In the genomic region with DNA sequence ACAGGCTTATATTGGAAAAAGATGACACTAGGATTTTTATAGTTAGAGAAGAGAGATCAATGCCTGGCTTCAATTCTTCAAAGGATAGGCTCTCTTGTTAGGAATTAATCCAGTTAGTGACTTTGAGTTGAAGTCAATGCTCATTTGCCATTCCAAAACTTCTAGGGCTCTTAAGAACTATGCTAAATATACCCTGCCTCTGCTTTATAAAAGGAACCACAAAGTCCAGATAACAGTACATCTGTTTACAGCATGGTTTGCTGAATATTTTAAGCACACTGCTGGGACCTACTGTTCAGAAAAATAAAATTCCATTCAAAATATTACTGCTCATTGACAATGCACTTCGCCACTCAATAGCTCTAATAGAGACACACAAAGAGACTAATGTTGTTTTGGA, we compare ENCODE assay signal across 15 cellular contexts.
DNase-seq lines count a peak whose midpoint lies in the region; ATAC-seq and TF ChIP-seq lines count a peak whose summit lies in the region.
"Had no signal": no experiment of that assay in that cellular context is flagged by ENCODE, and none has a peak within 500 bp of the region (broad histone marks: within the 10 kb centered on the region; RNA-seq: fewer than 3 reads in every experiment).

No MANE protein-coding gene starts in this region.

- in situ Hi-C loops in IMR-90 (cut with MboI; ENCODE audit: low sequenced_read_pairs) = no loop called here

- dilution Hi-C loops in IMR-90 (cut with HindIII; ENCODE audit: low sequenced_read_pairs, unreplicated experiment) = no loop called here

- no peak overlapping the region for H3K56ac ChIP-seq in IMR-90 (ENCODE audit: extremely low read depth, insufficient read depth, low read length)

- no peaks in the 10 kb centered on the region for H3K4me1 ChIP-seq in heart right ventricle
- no peaks in the 10 kb centered on the region for H3K4me1 ChIP-seq in IMR-90 (ENCODE audit: control insufficient read depth, insufficient read depth, low read length)

- no TSS peak for BruUV-seq in IMR-90 (replicated peaks; lab: Mats Ljungman, UMichigan)

- H3K9ac ChIP-seq in IMR-90 (ENCODE audit: low read depth, low read length) = no peak overlapping the region

- H3K36me3 ChIP-seq in heart right ventricle (no peaks in the 10 kb centered on the region), IMR-90 (ENCODE audit: control insufficient read depth, insufficient read depth, low read length) (no peaks in the 10 kb centered on the region)

- TF ChIP-seq CTCF in heart right ventricle (IDR thresholded peaks at IDR 0.05) = no peak
- no peak for TF ChIP-seq CTCF in IMR-90 (conservative IDR thresholded peaks at IDR 0.05; ENCODE audit: low read depth, low read length)
- TF ChIP-seq CTCF in fibroblast of villous mesenchyme (IDR thresholded peaks at IDR 0.05; ENCODE audit: insufficient read depth, low read depth, low read length) = no peak

- POLR2A ChIA-PET in IMR-90 (lab: Charles Lee; ENCODE audit: unreplicated experiment) = no interaction called here

- CTCF ChIA-PET in IMR-90 (lab: Yijun Ruan, JAX) = interaction anchor here (0.5 kb wide), 1 partner anchor 545 kb away, joined by 4 read pairs; no protein-coding TSS in a partner anchor

- DNase-seq in Right ventricle myocardium inferior (ENCODE audit: missing footprints) (no peak), heart right ventricle (no peak), IMR-90 (peak; percentile 27), fibroblast of villous mesenchyme (ENCODE audit: low read depth) (peak; percentile 52), NCI-H2029 treated with DMSO at 0.1 percent for 48 hours (lab: John Stamatoyannopoulos, UW) (no peak)
- DNase-seq in activated CD4-positive, CD25-positive, alpha-beta regulatory T cell treated with anti-CD3 and anti-CD28 coated beads, Interleukin-2, amount 50 U/mL, for 72 hours = no peak
- DNase-seq: C1 segment of cervical spinal cord; Calu3; CD4-positive, alpha-beta T cell; DMS 273 treated with DMSO at 0.1 percent for 48 hours; GOT3; H9 had no signal

- H3K9me1 ChIP-seq in IMR-90 (ENCODE audit: insufficient read depth, low read length) = no peaks in the 10 kb centered on the region

- no peak overlapping the region for H2AK9ac ChIP-seq in IMR-90 (replicated peaks; ENCODE audit: low read depth, low read length, poor library complexity)

- ATAC-seq in Right ventricle myocardium inferior (peak; percentile 39), heart right ventricle (no peak), IMR-90 (ENCODE audit: low read depth) (no peak), HG03521 (IDR thresholded peaks at IDR 0.05; ENCODE audit: unreplicated experiment) (no peak)
- ATAC-seq: GM12878 had no signal

- no peak for TF ChIP-seq POLR2A in IMR-90 (IDR thresholded peaks at IDR 0.05; ENCODE audit: low read depth, low read length)

- WGBS in heart right ventricle, 2 donors = 68 to 76% methylated on average over 1 of the region's 1 CpG
- WGBS in IMR-90 (ENCODE audit: extremely low coverage in 2 of 2, insufficient read length in 1 of 2), 2 experiments = no CpG with 5 or more reads among the region's 1 CpG

- no peak overlapping the region for H2AFZ ChIP-seq in IMR-90 (replicated peaks; ENCODE audit: low read length, poor library complexity)

- H3K27ac ChIP-seq in heart right ventricle (no peak overlapping the region), IMR-90 (ENCODE audit: insufficient read depth, low read length) (no peak overlapping the region)
- H3K27ac ChIP-seq: 22Rv1 had no signal

- H3K4me3 ChIP-seq in heart right ventricle (no peak overlapping the region), IMR-90 (ENCODE audit: insufficient read depth, low read depth, low read length) (no peak overlapping the region), fibroblast of villous mesenchyme (ENCODE audit: low read depth, low read length) (no peak overlapping the region)
- H3K4me3 ChIP-seq: GM12878 had no signal

- H2AK5ac ChIP-seq in IMR-90 (ENCODE audit: low read depth, low read length) = no peak overlapping the region

- H2BK20ac ChIP-seq in IMR-90 (ENCODE audit: low read depth, low read length) = no peak overlapping the region

- H3K4me2 ChIP-seq in IMR-90 (ENCODE audit: low read depth, low read length) = no peak overlapping the region

- H4K8ac ChIP-seq in IMR-90 (ENCODE audit: low read depth in 2 of 2, low read length in 2 of 2) = no peak overlapping the region

- H4K91ac ChIP-seq in IMR-90 (ENCODE audit: insufficient read depth, low read depth, low read length) = no peak overlapping the region

- TF ChIP-seq RAD21 in IMR-90 (IDR thresholded peaks at IDR 0.05; ENCODE audit: low read length) = no peak

- no peak overlapping the region for H2BK5ac ChIP-seq in IMR-90 (ENCODE audit: low read depth, low read length, poor library complexity, severe bottlenecking)

- H3K14ac ChIP-seq in IMR-90 (replicated peaks; ENCODE audit: low read depth, low read length) = no peak overlapping the region

- H3K79me1 ChIP-seq in IMR-90 (ENCODE audit: low read depth in 1 of 2, low read length in 2 of 2) = no peaks in the 10 kb centered on the region

- no peak overlapping the region for H2BK15ac ChIP-seq in IMR-90 (ENCODE audit: low read depth, low read length)

- H3K18ac ChIP-seq in IMR-90 (ENCODE audit: low read depth, low read length) = no peak overlapping the region

- H3K27me3 ChIP-seq in heart right ventricle (no peaks in the 10 kb centered on the region), IMR-90 (ENCODE audit: control insufficient read depth, insufficient read depth, low read length) (no peaks in the 10 kb centered on the region)

- no peaks in the 10 kb centered on the region for H4K20me1 ChIP-seq in IMR-90 (ENCODE audit: insufficient read depth, low read length)

- no peak overlapping the region for H3K23ac ChIP-seq in IMR-90 (ENCODE audit: low read depth, low read length)

- intact Hi-C loops in Right ventricle myocardium inferior (cut with DNase I) (no loop called here), heart right ventricle (cut with DNase I) (loop anchor here in 1 of 10 donors (5.0 kb wide), 1 partner anchor 1973 kb away; no protein-coding TSS in a partner anchor), IMR-90 (cut with micrococcal nuclease) (no loop called here)

- H3K9me3 ChIP-seq in heart right ventricle (peaks cover 0 to 26% (median 0%) of the 10 kb centered on the region in 11 donors), IMR-90 (ENCODE audit: control insufficient read depth, insufficient read depth, low read length) (no peaks in the 10 kb centered on the region)

- H3K4ac ChIP-seq in IMR-90 (ENCODE audit: low read depth, low read length) = no peak overlapping the region

- no peak overlapping the region for H2BK120ac ChIP-seq in IMR-90 (ENCODE audit: low read depth, low read length)

- H4K5ac ChIP-seq in IMR-90 (ENCODE audit: low read depth, low read length) = no peak overlapping the region

TF ChIP-seq in IMR-90, 13 proteins besides CTCF, POLR2A, EP300 and RAD21:
- TF ChIP-seq SMC3 (IDR thresholded peaks at IDR 0.05; ENCODE audit: low read depth, low read length) (no peak), ELK1 (IDR thresholded peaks at IDR 0.05; ENCODE audit: borderline replicate concordance, low read depth, low read length) (no peak), BHLHE40 (IDR thresholded peaks at IDR 0.05; ENCODE audit: low read depth, low read length) (no peak), RCOR1 (IDR thresholded peaks at IDR 0.05; ENCODE audit: insufficient replicate concordance, low read length) (no peak), CHD1 (IDR thresholded peaks at IDR 0.05; ENCODE audit: low read depth, low read length) (no peak), MAZ (IDR thresholded peaks at IDR 0.05; ENCODE audit: borderline replicate concordance, low read depth, low read length) (no peak), MXI1 (IDR thresholded peaks at IDR 0.05; ENCODE audit: borderline replicate concordance, low read depth, low read length) (no peak), USF2 (IDR thresholded peaks at IDR 0.05; ENCODE audit: low read depth, low read length) (no peak), FOS (IDR thresholded peaks at IDR 0.05; ENCODE audit: low read depth, low read length) (no peak), MAFK (IDR thresholded peaks at IDR 0.05; ENCODE audit: low read depth, low read length) (no peak), RFX5 (IDR thresholded peaks at IDR 0.05; ENCODE audit: low read depth, low read length) (no peak), NFE2L2 (IDR thresholded peaks at IDR 0.05; ENCODE audit: low read depth, low read length) (no peak), CEBPB (IDR thresholded peaks at IDR 0.05; ENCODE audit: low read depth, low read length) (no peak)
TF ChIP-seq in IMR-90: peak in this region for 0.

Comparison
In these comparisons a context has a peak if more than half of its experiments do, and no peak if none do; other contexts are left out.
1. DNase-seq: peak in IMR-90 (single experiment) and fibroblast of villous mesenchyme (single experiment); none in Right ventricle myocardium inferior (single experiment), heart right ventricle (0 of 2), NCI-H2029 treated with DMSO at 0.1 percent for 48 hours (single experiment) and activated CD4-positive, CD25-positive, alpha-beta regulatory T cell treated with anti-CD3 and anti-CD28 coated beads, Interleukin-2, amount 50 U/mL, for 72 hours (single experiment).